1 cellular context compared by ENCODE assay signal in the genomic region with DNA sequence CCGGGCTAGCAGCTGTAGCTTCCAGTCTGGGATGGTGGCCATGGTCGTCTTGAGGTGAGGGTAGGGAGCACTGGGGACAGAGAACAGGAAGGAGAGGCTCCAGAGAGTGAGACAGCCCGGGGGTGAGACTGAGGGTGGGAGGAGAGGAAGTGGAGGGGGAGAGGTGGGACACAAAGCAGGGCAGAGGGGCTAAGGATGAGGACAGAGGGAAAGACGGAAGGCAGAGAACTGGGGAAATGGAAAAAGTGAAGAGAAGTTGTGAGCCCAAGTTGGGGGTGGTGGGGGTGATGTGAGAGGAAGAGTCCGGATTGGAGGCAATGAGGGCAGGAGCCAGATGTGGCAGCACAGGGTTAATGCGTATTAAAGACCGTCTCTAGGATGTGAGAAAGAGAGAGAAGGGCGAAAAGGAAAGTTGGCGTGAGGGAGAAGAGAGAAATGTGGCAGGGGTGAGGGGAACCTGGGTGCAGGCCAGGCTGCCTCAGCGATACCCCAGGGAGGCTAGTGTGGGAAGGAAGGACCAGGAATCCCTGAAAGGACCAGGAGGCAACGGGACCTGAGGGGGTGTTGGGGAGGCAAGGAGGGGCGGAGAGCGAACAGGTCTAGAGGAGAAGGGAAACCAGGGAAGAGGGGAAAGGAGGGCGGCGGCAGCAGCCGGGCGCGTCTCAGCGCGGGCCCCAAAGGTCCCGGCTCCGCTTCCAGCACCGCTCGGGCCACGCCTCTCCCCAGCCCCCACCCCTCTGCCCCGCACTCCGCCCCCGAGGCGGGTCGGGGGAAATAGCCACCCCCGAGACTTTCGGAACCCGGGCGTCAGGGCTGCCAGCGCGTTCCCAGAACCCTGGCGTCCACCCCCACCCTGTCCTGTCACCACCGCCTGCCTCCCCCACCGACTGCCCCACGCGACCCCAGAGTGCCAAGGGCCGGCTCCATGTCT.
A peak's percentile ranks its signal among the peaks of the same experiment; 100 is the strongest.
TF ChIP-seq lines count a peak whose summit lies in the region.

A gene with protein sequence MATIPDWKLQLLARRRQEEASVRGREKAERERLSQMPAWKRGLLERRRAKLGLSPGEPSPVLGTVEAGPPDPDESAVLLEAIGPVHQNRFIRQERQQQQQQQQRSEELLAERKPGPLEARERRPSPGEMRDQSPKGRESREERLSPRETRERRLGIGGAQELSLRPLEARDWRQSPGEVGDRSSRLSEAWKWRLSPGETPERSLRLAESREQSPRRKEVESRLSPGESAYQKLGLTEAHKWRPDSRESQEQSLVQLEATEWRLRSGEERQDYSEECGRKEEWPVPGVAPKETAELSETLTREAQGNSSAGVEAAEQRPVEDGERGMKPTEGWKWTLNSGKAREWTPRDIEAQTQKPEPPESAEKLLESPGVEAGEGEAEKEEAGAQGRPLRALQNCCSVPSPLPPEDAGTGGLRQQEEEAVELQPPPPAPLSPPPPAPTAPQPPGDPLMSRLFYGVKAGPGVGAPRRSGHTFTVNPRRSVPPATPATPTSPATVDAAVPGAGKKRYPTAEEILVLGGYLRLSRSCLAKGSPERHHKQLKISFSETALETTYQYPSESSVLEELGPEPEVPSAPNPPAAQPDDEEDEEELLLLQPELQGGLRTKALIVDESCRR (minus strand): TSS at position 669 of the 931 bp plus-strand sequence. CDS start 627 bp downstream, at position 42.

TF ChIP-seq in HepG2, 621 proteins besides CTCF, POLR2A, EP300 and RAD21 (continued from another document and continues in another):
- TF ChIP-seq HIC2 (CRISPR knock-in tag; IDR thresholded peaks at IDR 0.05; ENCODE audit: low read depth) = no peak
- no peak for TF ChIP-seq IKZF4 (CRISPR knock-in tag; IDR thresholded peaks at IDR 0.05; ENCODE audit: borderline replicate concordance, low read depth, not compliant biosample characterization)
- TF ChIP-seq ZNF446 (CRISPR knock-in tag; IDR thresholded peaks at IDR 0.05) = no peak
- no peak for TF ChIP-seq ZNF232 (CRISPR knock-in tag; IDR thresholded peaks at IDR 0.05; ENCODE audit: borderline replicate concordance)
- TF ChIP-seq ARHGAP35 (CRISPR knock-in tag; IDR thresholded peaks at IDR 0.05; ENCODE audit: borderline replicate concordance) = no peak
- no peak for TF ChIP-seq SYNCRIP (IDR thresholded peaks at IDR 0.05; ENCODE audit: insufficient read depth, low read depth, low read length)
- no peak for TF ChIP-seq ZNF615 (CRISPR knock-in tag; IDR thresholded peaks at IDR 0.05; ENCODE audit: borderline replicate concordance)
- TF ChIP-seq, protein P1, sequence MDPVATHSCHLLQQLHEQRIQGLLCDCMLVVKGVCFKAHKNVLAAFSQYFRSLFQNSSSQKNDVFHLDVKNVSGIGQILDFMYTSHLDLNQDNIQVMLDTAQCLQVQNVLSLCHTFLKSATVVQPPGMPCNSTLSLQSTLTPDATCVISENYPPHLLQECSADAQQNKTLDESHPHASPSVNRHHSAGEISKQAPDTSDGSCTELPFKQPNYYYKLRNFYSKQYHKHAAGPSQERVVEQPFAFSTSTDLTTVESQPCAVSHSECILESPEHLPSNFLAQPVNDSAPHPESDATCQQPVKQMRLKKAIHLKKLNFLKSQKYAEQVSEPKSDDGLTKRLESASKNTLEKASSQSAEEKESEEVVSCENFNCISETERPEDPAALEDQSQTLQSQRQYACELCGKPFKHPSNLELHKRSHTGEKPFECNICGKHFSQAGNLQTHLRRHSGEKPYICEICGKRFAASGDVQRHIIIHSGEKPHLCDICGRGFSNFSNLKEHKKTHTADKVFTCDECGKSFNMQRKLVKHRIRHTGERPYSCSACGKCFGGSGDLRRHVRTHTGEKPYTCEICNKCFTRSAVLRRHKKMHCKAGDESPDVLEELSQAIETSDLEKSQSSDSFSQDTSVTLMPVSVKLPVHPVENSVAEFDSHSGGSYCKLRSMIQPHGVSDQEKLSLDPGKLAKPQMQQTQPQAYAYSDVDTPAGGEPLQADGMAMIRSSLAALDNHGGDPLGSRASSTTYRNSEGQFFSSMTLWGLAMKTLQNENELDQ (CRISPR knock-in tag; IDR thresholded peaks at IDR 0.05; ENCODE audit: borderline replicate concordance) = no peak
- TF ChIP-seq ZNF772 (CRISPR knock-in tag; IDR thresholded peaks at IDR 0.05) = peak; percentile 46; the same call in 1 of the 2 replicates
- TF ChIP-seq TBP (CRISPR knock-in tag; IDR thresholded peaks at IDR 0.05) = no peak
- TF ChIP-seq ZIK1 (CRISPR knock-in tag; IDR thresholded peaks at IDR 0.05; ENCODE audit: borderline replicate concordance, low read depth) = no peak
- TF ChIP-seq POGK (CRISPR knock-in tag; conservative IDR thresholded peaks at IDR 0.05) = no peak
- TF ChIP-seq ZNF703 (CRISPR knock-in tag; IDR thresholded peaks at IDR 0.05; ENCODE audit: borderline replicate concordance) = no peak
- TF ChIP-seq, protein P2, sequence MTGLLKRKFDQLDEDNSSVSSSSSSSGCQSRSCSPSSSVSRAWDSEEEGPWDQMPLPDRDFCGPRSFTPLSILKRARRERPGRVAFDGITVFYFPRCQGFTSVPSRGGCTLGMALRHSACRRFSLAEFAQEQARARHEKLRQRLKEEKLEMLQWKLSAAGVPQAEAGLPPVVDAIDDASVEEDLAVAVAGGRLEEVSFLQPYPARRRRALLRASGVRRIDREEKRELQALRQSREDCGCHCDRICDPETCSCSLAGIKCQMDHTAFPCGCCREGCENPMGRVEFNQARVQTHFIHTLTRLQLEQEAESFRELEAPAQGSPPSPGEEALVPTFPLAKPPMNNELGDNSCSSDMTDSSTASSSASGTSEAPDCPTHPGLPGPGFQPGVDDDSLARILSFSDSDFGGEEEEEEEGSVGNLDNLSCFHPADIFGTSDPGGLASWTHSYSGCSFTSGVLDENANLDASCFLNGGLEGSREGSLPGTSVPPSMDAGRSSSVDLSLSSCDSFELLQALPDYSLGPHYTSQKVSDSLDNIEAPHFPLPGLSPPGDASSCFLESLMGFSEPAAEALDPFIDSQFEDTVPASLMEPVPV (CRISPR knock-in tag; IDR thresholded peaks at IDR 0.05) = no peak
- TF ChIP-seq ZNF230 (CRISPR knock-in tag; IDR thresholded peaks at IDR 0.05) = peak; percentile 40; the same call in 1 of the 2 replicates
- TF ChIP-seq ZNF83 (CRISPR knock-in tag; IDR thresholded peaks at IDR 0.05; ENCODE audit: borderline replicate concordance) = no peak
- no peak for TF ChIP-seq ZFP91 (CRISPR knock-in tag; IDR thresholded peaks at IDR 0.05; ENCODE audit: borderline replicate concordance)
- no peak for TF ChIP-seq ZNF552 (CRISPR knock-in tag; IDR thresholded peaks at IDR 0.05; ENCODE audit: borderline replicate concordance)
- no peak for TF ChIP-seq ZSCAN5A (CRISPR knock-in tag; IDR thresholded peaks at IDR 0.05; ENCODE audit: borderline replicate concordance)
- TF ChIP-seq, protein P3, sequence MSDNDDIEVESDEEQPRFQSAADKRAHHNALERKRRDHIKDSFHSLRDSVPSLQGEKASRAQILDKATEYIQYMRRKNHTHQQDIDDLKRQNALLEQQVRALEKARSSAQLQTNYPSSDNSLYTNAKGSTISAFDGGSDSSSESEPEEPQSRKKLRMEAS (IDR thresholded peaks at IDR 0.05) = 0 out of 2 replicates have a peak, but pooled peaks have one; percentile 5
- TF ChIP-seq SMC3 (IDR thresholded peaks at IDR 0.05; ENCODE audit: low read length) = no peak
- no peak for TF ChIP-seq ZNF839 (CRISPR knock-in tag; IDR thresholded peaks at IDR 0.05; ENCODE audit: borderline replicate concordance)
- TF ChIP-seq, protein P4, sequence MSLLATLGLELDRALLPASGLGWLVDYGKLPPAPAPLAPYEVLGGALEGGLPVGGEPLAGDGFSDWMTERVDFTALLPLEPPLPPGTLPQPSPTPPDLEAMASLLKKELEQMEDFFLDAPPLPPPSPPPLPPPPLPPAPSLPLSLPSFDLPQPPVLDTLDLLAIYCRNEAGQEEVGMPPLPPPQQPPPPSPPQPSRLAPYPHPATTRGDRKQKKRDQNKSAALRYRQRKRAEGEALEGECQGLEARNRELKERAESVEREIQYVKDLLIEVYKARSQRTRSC (CRISPR knock-in tag; IDR thresholded peaks at IDR 0.05; ENCODE audit: low read depth) = no peak
- TF ChIP-seq, protein P5, sequence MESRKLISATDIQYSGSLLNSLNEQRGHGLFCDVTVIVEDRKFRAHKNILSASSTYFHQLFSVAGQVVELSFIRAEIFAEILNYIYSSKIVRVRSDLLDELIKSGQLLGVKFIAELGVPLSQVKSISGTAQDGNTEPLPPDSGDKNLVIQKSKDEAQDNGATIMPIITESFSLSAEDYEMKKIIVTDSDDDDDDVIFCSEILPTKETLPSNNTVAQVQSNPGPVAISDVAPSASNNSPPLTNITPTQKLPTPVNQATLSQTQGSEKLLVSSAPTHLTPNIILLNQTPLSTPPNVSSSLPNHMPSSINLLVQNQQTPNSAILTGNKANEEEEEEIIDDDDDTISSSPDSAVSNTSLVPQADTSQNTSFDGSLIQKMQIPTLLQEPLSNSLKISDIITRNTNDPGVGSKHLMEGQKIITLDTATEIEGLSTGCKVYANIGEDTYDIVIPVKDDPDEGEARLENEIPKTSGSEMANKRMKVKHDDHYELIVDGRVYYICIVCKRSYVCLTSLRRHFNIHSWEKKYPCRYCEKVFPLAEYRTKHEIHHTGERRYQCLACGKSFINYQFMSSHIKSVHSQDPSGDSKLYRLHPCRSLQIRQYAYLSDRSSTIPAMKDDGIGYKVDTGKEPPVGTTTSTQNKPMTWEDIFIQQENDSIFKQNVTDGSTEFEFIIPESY (CRISPR knock-in tag; IDR thresholded peaks at IDR 0.05) = no peak
- TF ChIP-seq ZSCAN9 (CRISPR knock-in tag; IDR thresholded peaks at IDR 0.05; ENCODE audit: borderline replicate concordance) = no peak
- TF ChIP-seq EEA1 (CRISPR knock-in tag; IDR thresholded peaks at IDR 0.05; ENCODE audit: borderline replicate concordance) = 0 out of 2 replicates have a peak, but pooled peaks have one; percentile 51
- no peak for TF ChIP-seq HOXA3 (CRISPR knock-in tag; IDR thresholded peaks at IDR 0.05)
- TF ChIP-seq TEAD3 (CRISPR knock-in tag; optimal IDR thresholded peaks at IDR 0.05; ENCODE audit: borderline replicate concordance) = peak; percentile 12
- TF ChIP-seq ZNF280D (CRISPR knock-in tag; IDR thresholded peaks at IDR 0.05) = no peak
- no peak for TF ChIP-seq ZNF234 (CRISPR knock-in tag; conservative IDR thresholded peaks at IDR 0.05)
- 0 out of 2 replicates have a peak, but pooled peaks have one; percentile 38 for TF ChIP-seq KAT8 (CRISPR knock-in tag; IDR thresholded peaks at IDR 0.05)
- no peak for TF ChIP-seq ZKSCAN1 (IDR thresholded peaks at IDR 0.05; ENCODE audit: low read length)
- no peak for TF ChIP-seq ZNF44 (CRISPR knock-in tag; IDR thresholded peaks at IDR 0.05)
